ENCODE assay signal across 1 cellular context in the genomic region with DNA sequence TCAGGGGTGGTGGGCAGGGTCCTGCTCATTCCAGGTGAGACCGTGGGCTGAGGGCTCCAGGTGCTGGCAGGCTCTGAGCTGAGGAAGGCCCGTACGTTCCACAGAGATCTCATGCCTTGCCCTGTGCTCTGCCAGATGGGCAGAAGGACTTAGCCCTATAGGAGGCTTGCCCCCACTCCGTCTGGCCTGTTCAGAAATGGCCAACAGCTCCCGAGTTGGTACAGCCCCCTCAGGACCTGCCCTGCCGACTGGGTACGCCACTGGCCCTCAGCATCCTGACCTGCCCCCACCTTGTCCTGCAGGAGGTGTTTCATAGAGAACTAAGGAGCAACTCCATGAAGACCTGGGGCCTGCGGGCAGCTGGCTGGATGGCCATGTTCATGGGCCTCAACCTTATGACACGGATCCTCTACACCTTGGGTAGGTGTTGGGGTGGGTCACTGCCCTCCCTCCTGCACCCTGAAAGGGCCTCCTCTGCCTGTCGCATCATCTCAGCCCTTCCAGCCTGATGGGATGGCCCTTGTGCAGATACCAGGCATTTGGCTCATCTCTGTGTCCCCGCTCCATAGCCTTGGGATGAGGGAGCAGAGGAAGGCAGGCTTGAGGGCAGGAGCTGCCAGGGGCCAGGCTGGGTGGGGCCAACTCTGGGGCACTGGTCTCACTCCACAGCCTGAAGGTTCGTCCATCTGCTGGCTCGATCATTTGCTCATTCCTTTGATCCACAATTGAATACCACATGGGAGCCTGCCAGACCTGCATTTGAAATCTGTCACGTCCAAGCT.
TF ChIP-seq lines count a peak whose summit lies in the region.

No MANE protein-coding gene starts in this region.

TF ChIP-seq in HEK293T, 16 proteins besides CTCF, POLR2A, EP300 and RAD21:
- TF ChIP-seq HDGF (IDR thresholded peaks at IDR 0.05; ENCODE audit: borderline replicate concordance) (no peak), ARNT (IDR thresholded peaks at IDR 0.05) (no peak), FOXA1 (IDR thresholded peaks at IDR 0.05) (no peak), ELF4 (IDR thresholded peaks at IDR 0.05) (no peak), FOXK2 (IDR thresholded peaks at IDR 0.05) (no peak), FOXM1 (IDR thresholded peaks at IDR 0.05; ENCODE audit: borderline replicate concordance) (no peak), ZNF384 (IDR thresholded peaks at IDR 0.05) (no peak), LEF1 (IDR thresholded peaks at IDR 0.05; ENCODE audit: borderline replicate concordance) (no peak), SP1 (IDR thresholded peaks at IDR 0.05) (no peak), NFRKB (IDR thresholded peaks at IDR 0.05) (no peak), CTBP1 (IDR thresholded peaks at IDR 0.05; ENCODE audit: borderline replicate concordance) (no peak), L3MBTL2 (conservative IDR thresholded peaks at IDR 0.05) (no peak), TARDBP (IDR thresholded peaks at IDR 0.05) (no peak), SUZ12 (IDR thresholded peaks at IDR 0.05) (no peak), BHLHE40 (IDR thresholded peaks at IDR 0.05; ENCODE audit: borderline replicate concordance) (no peak)
- TF ChIP-seq, protein P1, sequence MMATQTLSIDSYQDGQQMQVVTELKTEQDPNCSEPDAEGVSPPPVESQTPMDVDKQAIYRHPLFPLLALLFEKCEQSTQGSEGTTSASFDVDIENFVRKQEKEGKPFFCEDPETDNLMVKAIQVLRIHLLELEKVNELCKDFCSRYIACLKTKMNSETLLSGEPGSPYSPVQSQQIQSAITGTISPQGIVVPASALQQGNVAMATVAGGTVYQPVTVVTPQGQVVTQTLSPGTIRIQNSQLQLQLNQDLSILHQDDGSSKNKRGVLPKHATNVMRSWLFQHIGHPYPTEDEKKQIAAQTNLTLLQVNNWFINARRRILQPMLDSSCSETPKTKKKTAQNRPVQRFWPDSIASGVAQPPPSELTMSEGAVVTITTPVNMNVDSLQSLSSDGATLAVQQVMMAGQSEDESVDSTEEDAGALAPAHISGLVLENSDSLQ (IDR thresholded peaks at IDR 0.05), result no peak
TF ChIP-seq in HEK293T: peak in this region for 0.
